1 cellular context compared by ENCODE assay signal in the genomic region with DNA sequence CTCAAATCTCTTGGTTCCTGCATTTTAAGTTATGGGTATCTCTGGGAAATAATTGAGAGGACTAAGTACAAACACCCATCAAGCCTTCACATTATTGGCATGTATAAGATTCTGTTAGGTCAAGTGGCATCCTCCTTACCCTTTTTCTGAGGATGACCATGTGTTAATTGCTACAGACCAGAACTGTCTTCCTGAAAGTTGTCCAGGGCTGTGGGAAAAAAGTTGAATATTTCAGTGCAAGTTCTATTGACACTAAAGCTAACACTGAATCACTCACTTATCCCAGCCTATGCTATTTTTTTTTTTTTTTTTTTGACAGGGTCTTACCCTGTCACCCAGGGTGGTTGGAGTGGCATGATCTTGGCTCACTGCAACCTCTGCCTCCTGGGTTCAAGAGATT.
TF ChIP-seq lines count a peak whose summit lies in the region.

No MANE protein-coding gene starts in this region.

TF ChIP-seq in HCT116, 20 proteins besides CTCF, POLR2A, EP300 and RAD21 (continued from another document):
- TF ChIP-seq REST (IDR thresholded peaks at IDR 0.05; ENCODE audit: low read depth) (no peak), SIN3A (IDR thresholded peaks at IDR 0.05; ENCODE audit: low read depth) (no peak), POLR2AphosphoS5 (IDR thresholded peaks at IDR 0.05; ENCODE audit: low read depth, low read length) (no peak), FOSL1 (IDR thresholded peaks at IDR 0.05; ENCODE audit: low read depth) (no peak), YY1 (IDR thresholded peaks at IDR 0.05; ENCODE audit: extremely low read depth, insufficient replicate concordance, low read depth, low read length) (no peak), CEBPB (IDR thresholded peaks at IDR 0.05; ENCODE audit: low read depth) (no peak), ZBTB33 (IDR thresholded peaks at IDR 0.05; ENCODE audit: extremely low read depth, insufficient replicate concordance, low read length) (no peak), EZH2phosphoT487 (IDR thresholded peaks at IDR 0.05; ENCODE audit: borderline replicate concordance) (no peak), ZFX (IDR thresholded peaks at IDR 0.05) (no peak), ZNF274 (IDR thresholded peaks at IDR 0.05; ENCODE audit: low read depth, low read length) (no peak), SP1 (IDR thresholded peaks at IDR 0.05; ENCODE audit: low read depth) (no peak), TCF7L2 (IDR thresholded peaks at IDR 0.05; ENCODE audit: borderline replicate concordance, extremely low read depth, insufficient read depth, insufficient read length) (no peak), EGR1 (IDR thresholded peaks at IDR 0.05; ENCODE audit: low read depth) (no peak), EZH2 (IDR thresholded peaks at IDR 0.05) (no peak)
- TF ChIP-seq, protein P1, sequence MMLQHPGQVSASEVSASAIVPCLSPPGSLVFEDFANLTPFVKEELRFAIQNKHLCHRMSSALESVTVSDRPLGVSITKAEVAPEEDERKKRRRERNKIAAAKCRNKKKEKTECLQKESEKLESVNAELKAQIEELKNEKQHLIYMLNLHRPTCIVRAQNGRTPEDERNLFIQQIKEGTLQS (IDR thresholded peaks at IDR 0.05) = no peak
- TF ChIP-seq, protein P2, sequence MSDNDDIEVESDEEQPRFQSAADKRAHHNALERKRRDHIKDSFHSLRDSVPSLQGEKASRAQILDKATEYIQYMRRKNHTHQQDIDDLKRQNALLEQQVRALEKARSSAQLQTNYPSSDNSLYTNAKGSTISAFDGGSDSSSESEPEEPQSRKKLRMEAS (IDR thresholded peaks at IDR 0.05) = no peak
